8 cellular contexts compared by ENCODE assay signal in genomic region chr2:224957540-224958465, GRCh38.
DNase-seq lines count a peak whose midpoint lies in the region; ATAC-seq lines count a peak whose summit lies in the region.

No MANE protein-coding gene starts in this region.

- H3K27me3 Mint-ChIP-seq in IgD-negative memory B cell = peaks cover 3% of the 10 kb centered on the region
- no peaks in the 10 kb centered on the region for H3K27me3 Mint-ChIP-seq in natural killer cell treated with Interleukin-12 subunit alpha and Interleukin-12 subunit beta and Interleukin-15 and Interleukin-18, amount 100 ng/mL, for 72 hours

- H3K9me3 Mint-ChIP-seq in IgD-negative memory B cell = no peaks in the 10 kb centered on the region
- no peaks in the 10 kb centered on the region for H3K9me3 Mint-ChIP-seq in natural killer cell treated with Interleukin-12 subunit alpha and Interleukin-12 subunit beta and Interleukin-15 and Interleukin-18, amount 100 ng/mL, for 72 hours

- DNase-seq in natural killer cell treated with Interleukin-12 subunit alpha and Interleukin-12 subunit beta and Interleukin-15 and Interleukin-18, amount 100 ng/mL, for 72 hours (ENCODE audit: low spot score) = no peak
- no peak for DNase-seq in foreskin melanocyte
- DNase-seq in NCI-H187 treated with DMSO at 0.1 percent for 48 hours (lab: John Stamatoyannopoulos, UW) = no peak
- DNase-seq in effector CD8-positive, alpha-beta T cell (lab: John Stamatoyannopoulos, UW) = no peak
- DNase-seq in NCI-H748 (lab: John Stamatoyannopoulos, UW; ENCODE audit: unreplicated experiment) = no peak

- no peaks in the 10 kb centered on the region for H3K36me3 Mint-ChIP-seq in IgD-negative memory B cell
- peaks cover 25% of the 10 kb centered on the region for H3K36me3 Mint-ChIP-seq in natural killer cell treated with Interleukin-12 subunit alpha and Interleukin-12 subunit beta and Interleukin-15 and Interleukin-18, amount 100 ng/mL, for 72 hours

- peak overlapping the region; percentile 56 to 93 (median 80) for H3K4me3 Mint-ChIP-seq in IgD-negative memory B cell
- peak overlapping the region; percentile 83 for H3K4me3 Mint-ChIP-seq in natural killer cell treated with Interleukin-12 subunit alpha and Interleukin-12 subunit beta and Interleukin-15 and Interleukin-18, amount 100 ng/mL, for 72 hours

- ATAC-seq in GM18517 (IDR thresholded peaks at IDR 0.05; ENCODE audit: unreplicated experiment) (peak; percentile 92), GM21723 (IDR thresholded peaks at IDR 0.05; ENCODE audit: unreplicated experiment) (peak; percentile 88)
- peak; percentile 81 to 89 for ATAC-seq in natural killer cell treated with Interleukin-12 subunit alpha and Interleukin-12 subunit beta and Interleukin-15 and Interleukin-18, amount 100 ng/mL, for 72 hours

- H3K27ac Mint-ChIP-seq in IgD-negative memory B cell = peak overlapping the region; percentile 66 to 98 (median 97)
- peak overlapping the region; percentile 92 to 98 for H3K27ac Mint-ChIP-seq in natural killer cell treated with Interleukin-12 subunit alpha and Interleukin-12 subunit beta and Interleukin-15 and Interleukin-18, amount 100 ng/mL, for 72 hours

- peaks cover 58 to 73% (median 65%) of the 10 kb centered on the region in 3 donors for H3K4me1 Mint-ChIP-seq in IgD-negative memory B cell
- H3K4me1 Mint-ChIP-seq in natural killer cell treated with Interleukin-12 subunit alpha and Interleukin-12 subunit beta and Interleukin-15 and Interleukin-18, amount 100 ng/mL, for 72 hours (ENCODE audit: low read depth in 2 of 2) = peaks cover 76 to 85% of the 10 kb centered on the region in 2 donors
